Comparison of ENCODE assay signal across 8 cellular contexts in genomic region chr11:77411717-77412441, GRCh38.
DNase-seq lines count a peak whose midpoint lies in the region; ATAC-seq and TF ChIP-seq lines count a peak whose summit lies in the region.

No MANE protein-coding gene starts in this region.

- peak overlapping the region; percentile 89 for H3K4me3 Mint-ChIP-seq in activated T-helper 17 cell treated with anti-CD3 and anti-CD28 coated beads, Interleukin-2, amount 50 U/mL, for 72 hours
- peak overlapping the region; percentile 86 to 90 (median 88) for H3K4me3 Mint-ChIP-seq in nephron

- H3K36me3 ChIP-seq in PC-3 (ENCODE audit: low read depth, low read length) = no peaks in the 10 kb centered on the region

- DNase-seq in Ammon's horn (ENCODE audit: low spot score) (peak; percentile 88), PC-3 (peak; percentile 87), fibroblast of pulmonary artery (ENCODE audit: low read depth) (peak; percentile 84)
- DNase-seq in stimulated activated naive CD4-positive, alpha-beta T cell treated with Interleukin-2 at 50 U/mL for 16 hours (lab: John Stamatoyannopoulos, UW) = peak; percentile 72

- peak; percentile 76 for TF ChIP-seq POLR2A in GM19099 (IDR thresholded peaks at IDR 0.05; ENCODE audit: extremely low read depth, insufficient read length, low read depth)

- peak overlapping the region; percentile 84 for H2AFZ ChIP-seq in PC-3 (ENCODE audit: low read length)

- intact Hi-C loops in PC-3 (cut with micrococcal nuclease) = loop anchor here (5.0 kb wide), 3 partner anchors 60 to 135 kb away; partner anchors contain the start of gene PAK1

- H3K4me1 ChIP-seq in PC-3 (ENCODE audit: insufficient read depth, low read length) = peaks cover 33% of the 10 kb centered on the region

- no TSS peak for BruUV-seq in PC-3 (replicated peaks; lab: Mats Ljungman, UMichigan)

- peak overlapping the region; percentile 60 for H3K9ac ChIP-seq in PC-3 (ENCODE audit: low read length)

- no peak overlapping the region for H3K27ac ChIP-seq in PC-3 (ENCODE audit: low read length)

- no peaks in the 10 kb centered on the region for H3K27me3 ChIP-seq in PC-3 (ENCODE audit: low read length)

- POLR2A ChIA-PET in PC-3 (lab: Charles Lee; ENCODE audit: unreplicated experiment) = interaction anchor here (0.6 to 0.7 kb wide), 2 partner anchors 31 to 57 kb away, joined by 4 to 6 read pairs; no protein-coding TSS in a partner anchor

- CTCF ChIA-PET in PC-3 (lab: Charles Lee) = interaction anchor here (1.5 kb wide), 1 partner anchor 136 kb away, joined by 7 read pairs; no protein-coding TSS in a partner anchor

- H3K9me2 ChIP-seq in PC-3 (replicated peaks; ENCODE audit: low read length) = no peaks in the 10 kb centered on the region

- peaks cover 20% of the 10 kb centered on the region for H3K4me1 Mint-ChIP-seq in activated T-helper 17 cell treated with anti-CD3 and anti-CD28 coated beads, Interleukin-2, amount 50 U/mL, for 72 hours
- H3K4me1 Mint-ChIP-seq in nephron = peaks cover 32% of the 10 kb centered on the region

- H3K4me2 ChIP-seq in PC-3 (ENCODE audit: low read length) = peak overlapping the region; percentile 82

- TF ChIP-seq CTCF in PC-3 (conservative IDR thresholded peaks at IDR 0.05; ENCODE audit: low read depth, low read length) = no peak
- TF ChIP-seq CTCF in fibroblast of pulmonary artery (IDR thresholded peaks at IDR 0.05; ENCODE audit: low read length, missing control alignments) = no peak
- no peak for TF ChIP-seq CTCF in nephron (IDR thresholded peaks at IDR 0.05; ENCODE audit: unreplicated experiment in 3 of 3)

- no peaks in the 10 kb centered on the region for H3K9me3 ChIP-seq in PC-3 (ENCODE audit: low read length)

- H3K9me3 Mint-ChIP-seq in activated T-helper 17 cell treated with anti-CD3 and anti-CD28 coated beads, Interleukin-2, amount 50 U/mL, for 72 hours = no peaks in the 10 kb centered on the region
- H3K9me3 Mint-ChIP-seq in nephron = no peaks in the 10 kb centered on the region

- no peaks in the 10 kb centered on the region for H4K20me1 ChIP-seq in PC-3 (ENCODE audit: low read length)

- H3K4me3 ChIP-seq in PC-3 (ENCODE audit: low read length) = peak overlapping the region; percentile 63
- peak overlapping the region; percentile 66 for H3K4me3 ChIP-seq in fibroblast of pulmonary artery (replicated peaks; ENCODE audit: low read depth, low read length)

- peak; percentile 76 for ATAC-seq in HG03378 (IDR thresholded peaks at IDR 0.05; ENCODE audit: unreplicated experiment)
- peak; percentile 68 for ATAC-seq in PC-3
- peak; percentile 95 for ATAC-seq in activated T-helper 17 cell treated with anti-CD3 and anti-CD28 coated beads, Interleukin-2, amount 50 U/mL, for 72 hours (replicated peaks)

- no peaks in the 10 kb centered on the region for H3K36me3 Mint-ChIP-seq in activated T-helper 17 cell treated with anti-CD3 and anti-CD28 coated beads, Interleukin-2, amount 50 U/mL, for 72 hours (ENCODE audit: low read depth)
- H3K36me3 Mint-ChIP-seq in nephron (ENCODE audit: low read depth) = no peaks in the 10 kb centered on the region

- no peaks in the 10 kb centered on the region for H3F3A ChIP-seq in PC-3 (ENCODE audit: low read length, unreplicated experiment)

- no peaks in the 10 kb centered on the region for H3K27me3 Mint-ChIP-seq in activated T-helper 17 cell treated with anti-CD3 and anti-CD28 coated beads, Interleukin-2, amount 50 U/mL, for 72 hours
- H3K27me3 Mint-ChIP-seq in nephron (ENCODE audit: low read depth) = no peaks in the 10 kb centered on the region

- no peaks in the 10 kb centered on the region for H3K79me2 ChIP-seq in PC-3 (ENCODE audit: low read length)

- peak overlapping the region; percentile 81 for H3K27ac Mint-ChIP-seq in activated T-helper 17 cell treated with anti-CD3 and anti-CD28 coated beads, Interleukin-2, amount 50 U/mL, for 72 hours
- peak overlapping the region; percentile 84 to 89 (median 89) for H3K27ac Mint-ChIP-seq in nephron
